In genomic region chr14:21537088-21537424, GRCh38 we compare ENCODE assay signal across 15 cellular contexts. TPM values are rescaled to one million over a fixed set of nuclear protein-coding genes. Genes with fewer than 3 reads are reported as not detected.
DNase-seq lines count a peak whose midpoint lies in the region; ATAC-seq and TF ChIP-seq lines count a peak whose summit lies in the region.
"Had no signal": no experiment of that assay in that cellular context is flagged by ENCODE, and none has a peak within 500 bp of the region (broad histone marks: within the 10 kb centered on the region; RNA-seq: fewer than 3 reads in every experiment).

No MANE protein-coding gene starts in this region.

- H3K36me3 Mint-ChIP-seq in stimulated activated memory B cell treated with anti-CD40 and anti-IgM and Interleukin-4, amounts not matched to agents 10 μg/mL and 1 μg/mL and 100 μg/mL, for 72 hours: no peaks in the 10 kb centered on the region
- no peaks in the 10 kb centered on the region for H3K36me3 Mint-ChIP-seq in effector memory CD8-positive, alpha-beta T cell (ENCODE audit: insufficient read depth)
- H3K36me3 Mint-ChIP-seq: stimulated activated effector memory CD8-positive, alpha-beta T cell treated with anti-CD3 and anti-CD28 coated beads, Interleukin-12 subunit alpha, Interleukin-12 subunit beta, amount 100 ng/mL, for 72 hours had no signal

- CTCF ChIA-PET in SK-N-SH (lab: Yijun Ruan, JAX): interaction anchor here (1.0 kb wide), 1 partner anchor 38 kb away, joined by 4 read pairs; no protein-coding TSS in a partner anchor

- H3K27me3 ChIP-seq in SK-N-SH (ENCODE audit: insufficient read depth): peaks cover 37% of the 10 kb centered on the region
- H3K27me3 ChIP-seq in mesendoderm (ENCODE audit: insufficient read depth, low read length, poor library complexity): no peaks in the 10 kb centered on the region

- no peak overlapping the region for H2BK5ac ChIP-seq in mesendoderm (ENCODE audit: low read length)

- H3K23ac ChIP-seq in mesendoderm (ENCODE audit: low read length): no peak overlapping the region

- peak overlapping the region; percentile 45 to 60; a peak in 3 of 4 replicates for H3K4me3 ChIP-seq in SK-N-SH (ENCODE audit: low read depth in 2 of 2, low read length in 1 of 2)
- H3K4me3 ChIP-seq in choroid plexus epithelial cell (ENCODE audit: low read depth, low read length): peak overlapping the region; percentile 45
- peak overlapping the region; percentile 40 for H3K4me3 ChIP-seq in mesendoderm (ENCODE audit: low read length)
- H3K4me3 ChIP-seq: left lung had no signal

- DNase-seq in SK-N-SH (no peak), choroid plexus epithelial cell (ENCODE audit: low read depth) (no peak), mesendoderm (no peak), Kasumi-1 (lab: John Stamatoyannopoulos, UW) (no peak), G401 (ENCODE audit: low spot score) (no peak)
- DNase-seq in effector memory CD8-positive, alpha-beta T cell: no peak
- DNase-seq: 8988T; left lung; stimulated activated CD4-positive, alpha-beta T cell treated with anti-CD3 and anti-CD28 coated beads, Interleukin-12 subunit alpha, Interleukin-12 subunit beta, amount 100 ng/mL, for 4 hours had no signal

- H3K4me1 ChIP-seq in SK-N-SH (ENCODE audit: control insufficient read depth in 1 of 2, insufficient read depth in 2 of 2, low read depth in 1 of 2, low read length in 1 of 2) (peaks cover 3 to 8% of the 10 kb centered on the region in 2 experiments; a peak in 2 of 4 replicates), mesendoderm (ENCODE audit: control insufficient read depth, low read depth, low read length) (peaks cover 19% of the 10 kb centered on the region)

- no peak overlapping the region for H3K27ac Mint-ChIP-seq in stimulated activated memory B cell treated with anti-CD40 and anti-IgM and Interleukin-4, amounts not matched to agents 10 μg/mL and 1 μg/mL and 100 μg/mL, for 72 hours
- no peak overlapping the region for H3K27ac Mint-ChIP-seq in effector memory CD8-positive, alpha-beta T cell
- H3K27ac Mint-ChIP-seq: stimulated activated effector memory CD8-positive, alpha-beta T cell treated with anti-CD3 and anti-CD28 coated beads, Interleukin-12 subunit alpha, Interleukin-12 subunit beta, amount 100 ng/mL, for 72 hours had no signal

- no peak; the same call in 2 of the 3 replicates for ATAC-seq in SK-N-SH treated with all-trans-retinoic acid at 6 μM for 48 hours
- no peak for ATAC-seq in stimulated activated memory B cell treated with anti-CD40 and anti-IgM and Interleukin-4, amounts not matched to agents 10 μg/mL and 1 μg/mL and 100 μg/mL, for 72 hours
- no peak for ATAC-seq in effector memory CD8-positive, alpha-beta T cell (replicated peaks)
- ATAC-seq: stimulated activated effector memory CD8-positive, alpha-beta T cell treated with anti-CD3 and anti-CD28 coated beads, Interleukin-12 subunit alpha, Interleukin-12 subunit beta, amount 100 ng/mL, for 72 hours had no signal

- peak overlapping the region; percentile 77 for H3K4me2 ChIP-seq in SK-N-SH
- peak overlapping the region; percentile 38 for H3K4me2 ChIP-seq in mesendoderm (ENCODE audit: low read length)

- peak overlapping the region; percentile 51; the same call in 1 of the 2 replicates for H2AFZ ChIP-seq in SK-N-SH (ENCODE audit: low read depth)

- H3K36me3 ChIP-seq in SK-N-SH (replicated peaks in 1 of 2; ENCODE audit: control insufficient read depth in 1 of 2, insufficient read depth in 2 of 2, low read length in 1 of 2) (no peaks in the 10 kb centered on the region), mesendoderm (ENCODE audit: control insufficient read depth, insufficient read depth, low read length) (no peaks in the 10 kb centered on the region)
- H3K36me3 ChIP-seq: left lung had no signal

- H2BK15ac ChIP-seq in mesendoderm (replicated peaks; ENCODE audit: low read depth): peak overlapping the region; percentile 39

- H3K4ac ChIP-seq in mesendoderm (ENCODE audit: low read depth, low read length): no peak overlapping the region

- no peaks in the 10 kb centered on the region for H3K9me2 ChIP-seq in SK-N-SH

- no peak for TF ChIP-seq RAD21 in SK-N-SH (IDR thresholded peaks at IDR 0.05; ENCODE audit: low read length)

- no peaks in the 10 kb centered on the region for H3K79me1 ChIP-seq in mesendoderm (ENCODE audit: low read length)

- in situ Hi-C loops in G401 (cut with HindIII; ENCODE audit: low sequenced_read_pairs): no loop called here

- H4K20me1 ChIP-seq in SK-N-SH (ENCODE audit: insufficient read depth): no peaks in the 10 kb centered on the region

- no peaks in the 10 kb centered on the region for H3F3A ChIP-seq in SK-N-SH (replicated peaks; ENCODE audit: insufficient read depth)

- no peak overlapping the region for H4K5ac ChIP-seq in mesendoderm (ENCODE audit: low read length)

- no peak overlapping the region for H3K27ac ChIP-seq in SK-N-SH (ENCODE audit: low read depth in 2 of 2, low read length in 1 of 2)
- peak overlapping the region; percentile 95 for H3K27ac ChIP-seq in mesendoderm (ENCODE audit: low read depth, low read length)
- H3K27ac ChIP-seq: left lung, RWPE1, VCaP had no signal

- peak overlapping the region; percentile 93 for H3K18ac ChIP-seq in mesendoderm (ENCODE audit: low read length)

- no peak overlapping the region for H2BK120ac ChIP-seq in mesendoderm (ENCODE audit: low read depth, low read length)

- TF ChIP-seq CTCF in SK-N-SH (IDR thresholded peaks at IDR 0.05) (no peak), choroid plexus epithelial cell (conservative IDR thresholded peaks at IDR 0.05; ENCODE audit: low read depth, low read length) (no peak)

- peak overlapping the region; percentile 87 for H3K56ac ChIP-seq in mesendoderm (ENCODE audit: low read length)

- no peak overlapping the region for H4K8ac ChIP-seq in mesendoderm (ENCODE audit: low read depth, low read length)

- H3K4me3 Mint-ChIP-seq in stimulated activated memory B cell treated with anti-CD40 and anti-IgM and Interleukin-4, amounts not matched to agents 10 μg/mL and 1 μg/mL and 100 μg/mL, for 72 hours: peak overlapping the region; percentile 22
- no peak overlapping the region for H3K4me3 Mint-ChIP-seq in effector memory CD8-positive, alpha-beta T cell
- H3K4me3 Mint-ChIP-seq: stimulated activated effector memory CD8-positive, alpha-beta T cell treated with anti-CD3 and anti-CD28 coated beads, Interleukin-12 subunit alpha, Interleukin-12 subunit beta, amount 100 ng/mL, for 72 hours had no signal

- peaks cover 13% of the 10 kb centered on the region for H3K4me1 Mint-ChIP-seq in stimulated activated memory B cell treated with anti-CD40 and anti-IgM and Interleukin-4, amounts not matched to agents 10 μg/mL and 1 μg/mL and 100 μg/mL, for 72 hours
- peaks cover 0 to 4% of the 10 kb centered on the region in 2 donors for H3K4me1 Mint-ChIP-seq in effector memory CD8-positive, alpha-beta T cell (ENCODE audit: low read depth in 2 of 2)

- H3K9ac ChIP-seq in SK-N-SH (no peak overlapping the region), mesendoderm (ENCODE audit: low read length) (peak overlapping the region; percentile 66)

- POLR2A ChIA-PET in SK-N-SH (lab: Yijun Ruan, JAX): no interaction called here

- 36% methylated on average over 3 of the region's 3 CpGs for WGBS in SK-N-SH (ENCODE audit: low lambda C conversion rate)
- no CpG with 5 or more reads among the region's 3 CpGs for WGBS in mesendoderm (ENCODE audit: extremely low coverage, insufficient coverage, low lambda C conversion rate)

- no peak for TF ChIP-seq EP300 in SK-N-SH (IDR thresholded peaks at IDR 0.05; ENCODE audit: borderline replicate concordance in 1 of 2, low read depth in 1 of 2, low read length in 1 of 2)

- H3K79me2 ChIP-seq in SK-N-SH (ENCODE audit: insufficient read depth) (no peaks in the 10 kb centered on the region), mesendoderm (ENCODE audit: control insufficient read depth, insufficient read depth, low read length) (peaks cover 11% of the 10 kb centered on the region)

- peaks cover 55% of the 10 kb centered on the region for H3K27me3 Mint-ChIP-seq in stimulated activated memory B cell treated with anti-CD40 and anti-IgM and Interleukin-4, amounts not matched to agents 10 μg/mL and 1 μg/mL and 100 μg/mL, for 72 hours
- peaks cover 59 to 70% of the 10 kb centered on the region in 2 donors for H3K27me3 Mint-ChIP-seq in effector memory CD8-positive, alpha-beta T cell

- no peaks in the 10 kb centered on the region for H3K9me3 ChIP-seq in SK-N-SH
- H3K9me3 ChIP-seq: left lung had no signal

- H3K9me3 Mint-ChIP-seq in stimulated activated memory B cell treated with anti-CD40 and anti-IgM and Interleukin-4, amounts not matched to agents 10 μg/mL and 1 μg/mL and 100 μg/mL, for 72 hours: no peaks in the 10 kb centered on the region
- no peaks in the 10 kb centered on the region for H3K9me3 Mint-ChIP-seq in effector memory CD8-positive, alpha-beta T cell
- H3K9me3 Mint-ChIP-seq: stimulated activated effector memory CD8-positive, alpha-beta T cell treated with anti-CD3 and anti-CD28 coated beads, Interleukin-12 subunit alpha, Interleukin-12 subunit beta, amount 100 ng/mL, for 72 hours had no signal

- H2AK5ac ChIP-seq in mesendoderm (ENCODE audit: low read length): no peak overlapping the region

TF ChIP-seq in SK-N-SH treated with all-trans-retinoic acid at 6 μM for 48 hours, 23 proteins besides CTCF, POLR2A, EP300 and RAD21:
- TF ChIP-seq PPARA (CRISPR knock-in tag; IDR thresholded peaks at IDR 0.05; ENCODE audit: borderline replicate concordance): no peak

RNA-seq across cellular contexts. Expression of gene SALL2, which starts 10.9 kb away (rescaled TPM):
- 7.5 and 9.1 TPM in 2 replicates for polyA plus RNA-seq in SK-N-SH (2012; rRNA removed)
- 7.0 and 7.7 TPM in 2 replicates for polyA plus RNA-seq in SK-N-SH (2012; cell fraction: cytosol; rRNA removed)
- 6.1 and 6.4 TPM in 2 replicates for polyA plus RNA-seq in SK-N-SH (2012; cell fraction: nucleus; rRNA removed)
- polyA plus RNA-seq in mesendoderm (2013, experiment 1 of 2): 101 TPM
- polyA plus RNA-seq in mesendoderm (2013, experiment 2 of 2): 101 TPM
- total RNA-seq in G401 (2014; rRNA removed; shearing (Covaris generic)): 15.0 and 15.3 TPM in 2 replicates

RNA-seq across cellular contexts. Expression of gene METTL3, which starts 25.9 kb away (rescaled TPM):
- 118 and 198 TPM in 2 replicates for polyA plus RNA-seq in SK-N-SH (2012; rRNA removed)
- 61.6 and 76.3 TPM in 2 replicates for polyA plus RNA-seq in SK-N-SH (2012; cell fraction: cytosol; rRNA removed)
- 869 and 939 TPM in 2 replicates for polyA plus RNA-seq in SK-N-SH (2012; cell fraction: nucleus; rRNA removed)
- polyA plus RNA-seq in mesendoderm (2013, experiment 1 of 2): 52.9 TPM
- 52.6 TPM for polyA plus RNA-seq in mesendoderm (2013, experiment 2 of 2)
- 75.0 and 77.5 TPM in 2 replicates for total RNA-seq in G401 (2014; rRNA removed; shearing (Covaris generic))

RNA-seq across cellular contexts. Expression of gene OR10G3, which starts 42.8 kb away (rescaled TPM):
- not detected in 2 replicates for polyA plus RNA-seq in SK-N-SH (2012; rRNA removed)
- not detected in 2 replicates for polyA plus RNA-seq in SK-N-SH (2012; cell fraction: cytosol; rRNA removed)
- polyA plus RNA-seq in SK-N-SH (2012; cell fraction: nucleus; rRNA removed): not detected in 2 replicates
- polyA plus RNA-seq in mesendoderm (2013, experiment 1 of 2): not detected
- polyA plus RNA-seq in mesendoderm (2013, experiment 2 of 2): not detected
- total RNA-seq in G401 (2014; rRNA removed; shearing (Covaris generic)): not detected in 2 replicates
- total RNA-seq: Daoy, left lung had no signal
